Comparison of ENCODE assay signal across 2 cellular contexts in genomic region chr16:19559242-19559910, GRCh38.
TF ChIP-seq lines count a peak whose summit lies in the region.

No MANE protein-coding gene starts in this region.

TF ChIP-seq in SK-N-SH, 30 proteins besides CTCF, POLR2A, EP300 and RAD21 (continued from another document):
- no peak for TF ChIP-seq REST (IDR thresholded peaks at IDR 0.05; ENCODE audit: low read depth, low read length)

TF ChIP-seq in SK-N-SH treated with all-trans-retinoic acid at 6 μM for 48 hours, 23 proteins besides CTCF, POLR2A, EP300 and RAD21 (continued from another document):
- TF ChIP-seq CREB5 (CRISPR knock-in tag; IDR thresholded peaks at IDR 0.05; ENCODE audit: low read depth): no peak
- TF ChIP-seq PPARA (CRISPR knock-in tag; IDR thresholded peaks at IDR 0.05; ENCODE audit: borderline replicate concordance): no peak
- TF ChIP-seq ESRRG (CRISPR knock-in tag; IDR thresholded peaks at IDR 0.05): no peak
- no peak for TF ChIP-seq ARNTL (CRISPR knock-in tag; IDR thresholded peaks at IDR 0.05; ENCODE audit: borderline replicate concordance, low read depth)
- no peak for TF ChIP-seq PATZ1 (CRISPR knock-in tag; IDR thresholded peaks at IDR 0.05; ENCODE audit: borderline replicate concordance)
- TF ChIP-seq OSR1 (CRISPR knock-in tag; IDR thresholded peaks at IDR 0.05): no peak
- no peak for TF ChIP-seq RARB (CRISPR knock-in tag; IDR thresholded peaks at IDR 0.05)
